30 cellular contexts compared by ENCODE assay signal in the genomic region with DNA sequence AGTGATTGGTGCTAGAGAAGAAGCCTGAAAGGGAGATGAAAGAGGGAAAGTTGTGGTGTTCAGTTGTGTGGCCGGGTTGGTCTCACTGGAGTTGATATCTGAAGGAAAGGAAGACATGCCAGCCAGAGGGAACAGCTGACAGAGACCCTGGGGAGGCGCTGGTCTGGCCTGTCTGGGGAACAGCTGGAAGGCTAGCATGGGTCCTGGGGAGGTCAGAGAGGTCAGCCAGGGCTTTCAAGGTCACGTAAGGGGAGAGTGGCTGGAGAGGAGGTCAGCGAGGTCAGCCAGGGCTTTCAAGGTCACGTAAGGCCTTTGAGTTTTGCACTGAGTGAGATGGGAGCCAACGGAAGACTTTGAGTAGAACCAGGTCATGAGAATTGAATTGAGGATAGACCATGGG. TPM values are rescaled to one million over a fixed set of nuclear protein-coding genes. Genes with fewer than 3 reads are reported as not detected.
DNase-seq lines count a peak whose midpoint lies in the region; ATAC-seq and TF ChIP-seq lines count a peak whose summit lies in the region.
"Had no signal": no experiment of that assay in that cellular context is flagged by ENCODE, and none has a peak within 500 bp of the region (broad histone marks: within the 10 kb centered on the region; RNA-seq: fewer than 3 reads in every experiment).

No MANE protein-coding gene starts in this region.

- CTCF ChIA-PET in HEK293 (lab: Yijun Ruan, JAX): interaction anchor here (0.7 kb wide), 1 partner anchor 10 kb away, joined by 3 read pairs; no protein-coding TSS in a partner anchor

- peak; percentile 29 for DNase-seq in islet precursor cell
- peak; percentile 4 for DNase-seq in omental fat pad (ENCODE audit: low spot score)
- DNase-seq in 8988T: no peak
- DNase-seq: BE2C; CD8-positive, alpha-beta memory T cell; DMS 273 treated with DMSO at 0.1 percent for 48 hours; DMS79; EL; GDM1; GOT3; HCEC 1CT; Kasumi-1; MV-4-11; NCI-H1105; NCI-H1436 treated with DMSO at 0.1 percent for 48 hours; NCI-H187 treated with DMSO at 0.1 percent for 48 hours; NCI-H2107; NCI-H446; NCI-H524 treated with DMSO at 0.1 percent for 48 hours; NCI-H774; PC-3; SJCRH30 had no signal

- no peaks in the 10 kb centered on the region for H3K36me3 ChIP-seq in HEK293 (ENCODE audit: control insufficient read depth in 2 of 2, insufficient read depth in 1 of 2, low read length in 2 of 2)
- H3K36me3 ChIP-seq in skeletal muscle tissue (ENCODE audit: control insufficient read depth in 3 of 3, insufficient read depth in 3 of 3, low read length in 3 of 3): no peaks in the 10 kb centered on the region
- H3K36me3 ChIP-seq: BE2C had no signal

- POLR2A ChIA-PET in HEK293 (lab: Yijun Ruan, JAX): no interaction called here

- H3K27ac ChIP-seq in HEK293 (ENCODE audit: extremely low read depth, low read depth, low read length) (no peak overlapping the region), skeletal muscle tissue (ENCODE audit: low read depth, low read length) (peak overlapping the region; percentile 97)
- H3K27ac ChIP-seq: HL-60, SJCRH30 had no signal

- H3K9ac ChIP-seq in skeletal muscle tissue (ENCODE audit: low read depth in 1 of 3, low read length in 3 of 3): no peak overlapping the region

- H3K4me1 ChIP-seq in HEK293 (ENCODE audit: control insufficient read depth, insufficient read depth, low read length): no peaks in the 10 kb centered on the region
- H3K4me1 ChIP-seq in skeletal muscle tissue (ENCODE audit: control insufficient read depth in 3 of 3, insufficient read depth in 3 of 3, low read length in 3 of 3): peaks cover 80 to 99% (median 87%) of the 10 kb centered on the region in 3 donors
- H3K4me1 ChIP-seq: BE2C had no signal

- H3K9me3 ChIP-seq in HEK293 (ENCODE audit: control insufficient read depth, insufficient read depth, low read depth, low read length): no peaks in the 10 kb centered on the region
- no peaks in the 10 kb centered on the region for H3K9me3 ChIP-seq in skeletal muscle tissue (ENCODE audit: control insufficient read depth in 3 of 3, low read length in 3 of 3)
- H3K9me3 ChIP-seq: BE2C had no signal

- no peak for TF ChIP-seq CTCF in HEK293 (tag by site-specific recombination; IDR thresholded peaks at IDR 0.05)
- no peak for TF ChIP-seq CTCF in omental fat pad (IDR thresholded peaks at IDR 0.05)

- H3K27me3 ChIP-seq in skeletal muscle tissue (ENCODE audit: control insufficient read depth in 3 of 3, insufficient read depth in 3 of 3, low read length in 3 of 3): peaks cover 0 to 3% (median 0%) of the 10 kb centered on the region in 3 donors
- H3K27me3 ChIP-seq: SJCRH30 had no signal

- H3K4me3 ChIP-seq in HEK293 (ENCODE audit: low read depth, low read length): no peak overlapping the region
- H3K4me3 ChIP-seq in skeletal muscle tissue (ENCODE audit: low read length in 3 of 3): no peak overlapping the region
- H3K4me3 ChIP-seq: GM12878, SJCRH30 had no signal

- ATAC-seq in omental fat pad (ENCODE audit: low FRiP score) (no peak), HG02610 (IDR thresholded peaks at IDR 0.05; ENCODE audit: unreplicated experiment) (no peak), HG03159 (IDR thresholded peaks at IDR 0.05; ENCODE audit: unreplicated experiment) (no peak)
- ATAC-seq: GM12878, PC-3, Right ventricle myocardium inferior, SK-N-SH treated with all-trans-retinoic acid at 6 μM for 48 hours had no signal

TF ChIP-seq in HEK293, 187 proteins besides CTCF, POLR2A, EP300 and RAD21:
- TF ChIP-seq ZNF530 (tag by site-specific recombination; IDR thresholded peaks at IDR 0.05; ENCODE audit: low read depth) (no peak), BCL11B (tag by site-specific recombination; IDR thresholded peaks at IDR 0.05; ENCODE audit: low read depth) (0 out of 2 replicates have a peak, but pooled peaks have one; percentile 19)
TF ChIP-seq in HEK293: peak in this region for 1.

RNA-seq across cellular contexts. Expression of a gene that starts 11.0 kb away (rescaled TPM):
- total RNA-seq in omental fat pad: 10 to 100 TPM in 3 of 4 donors, 1 to 10 TPM in 1; 7.9 to 70.5 (median 17.8) TPM
- 88.7 TPM for total RNA-seq in skeletal muscle tissue
